ENCODE assay signal across 2 cellular contexts in genomic region chr3:157104928-157105652, GRCh38.
TF ChIP-seq lines count a peak whose summit lies in the region.

No MANE protein-coding gene starts in this region.

TF ChIP-seq in GM23338, 12 proteins besides CTCF, POLR2A, EP300 and RAD21 (continued from another document):
- no peak for TF ChIP-seq ZNF462 (CRISPR knock-in tag; IDR thresholded peaks at IDR 0.05)
- TF ChIP-seq CREB1 (CRISPR knock-in tag; IDR thresholded peaks at IDR 0.05; ENCODE audit: low read depth), result no peak
- TF ChIP-seq STAT1 (IDR thresholded peaks at IDR 0.05; ENCODE audit: unreplicated experiment), result no peak
- no peak for TF ChIP-seq ETS1 (IDR thresholded peaks at IDR 0.05)
- no peak for TF ChIP-seq REST (IDR thresholded peaks at IDR 0.05; ENCODE audit: unreplicated experiment)
- TF ChIP-seq NANOG (IDR thresholded peaks at IDR 0.05; ENCODE audit: borderline replicate concordance), result no peak

TF ChIP-seq in HepG2, 621 proteins besides CTCF, POLR2A, EP300 and RAD21 (continued from another document):
- TF ChIP-seq RNF219 (CRISPR knock-in tag; IDR thresholded peaks at IDR 0.05) (no peak), ZNF501 (CRISPR knock-in tag; IDR thresholded peaks at IDR 0.05) (no peak), MAFF (IDR thresholded peaks at IDR 0.05; ENCODE audit: low read depth, low read length) (peak; percentile 20; the same call in 1 of the 2 replicates), PRDM15 (CRISPR knock-in tag; IDR thresholded peaks at IDR 0.05) (peak; percentile 91), MZF1 (CRISPR knock-in tag; IDR thresholded peaks at IDR 0.05; ENCODE audit: borderline replicate concordance) (no peak), ZKSCAN5 (CRISPR knock-in tag; IDR thresholded peaks at IDR 0.05) (no peak), RFXANK (CRISPR knock-in tag; IDR thresholded peaks at IDR 0.05) (no peak)
